ENCODE assay signal across 20 cellular contexts in genomic region chr4:26369132-26370036, GRCh38. TPM values are rescaled to one million over a fixed set of nuclear protein-coding genes. Genes with fewer than 3 reads are reported as not detected.
DNase-seq lines count a peak whose midpoint lies in the region; ATAC-seq and TF ChIP-seq lines count a peak whose summit lies in the region.
"Had no signal": no experiment of that assay in that cellular context is flagged by ENCODE, and none has a peak within 500 bp of the region (broad histone marks: within the 10 kb centered on the region; RNA-seq: fewer than 3 reads in every experiment).

No MANE protein-coding gene starts in this region.

- in situ Hi-C loops in astrocyte of the spinal cord (cut with HindIII; ENCODE audit: low sequenced_read_pairs) = no loop called here

- no peak overlapping the region for H3K4me3 ChIP-seq in astrocyte of the spinal cord (ENCODE audit: low read depth, low read length)
- H3K4me3 ChIP-seq: adrenal gland, esophagus squamous epithelium, GM23248, thyroid gland had no signal

- peak overlapping the region; percentile 76 for H3K27ac ChIP-seq in substantia nigra (ENCODE audit: low read depth, low read length, poor library complexity, severe bottlenecking)
- H3K27ac ChIP-seq: adrenal gland, esophagus squamous epithelium, GM23248, thyroid gland had no signal

- ATAC-seq in activated CD4-positive, CD25-positive, alpha-beta regulatory T cell treated with anti-CD3 and anti-CD28 coated beads, Interleukin-2, amount 50 U/mL, for 24 hours = peak; percentile 47 to 58
- ATAC-seq in GM19463 (IDR thresholded peaks at IDR 0.05; ENCODE audit: unreplicated experiment) = no peak
- ATAC-seq: Right ventricle myocardium inferior had no signal

- no peak for DNase-seq in activated CD4-positive, CD25-positive, alpha-beta regulatory T cell treated with anti-CD3 and anti-CD28 coated beads, Interleukin-2, amount 50 U/mL, for 72 hours
- DNase-seq in astrocyte of the spinal cord (ENCODE audit: low read depth, low spot score) (peak; percentile 29), medulla oblongata (ENCODE audit: extremely low spot score) (peak; percentile 49), substantia nigra (lab: John Stamatoyannopoulos, UW) (no peak), cerebellum (ENCODE audit: low spot score) (no peak), GM19240 (ENCODE audit: insufficient read length, low spot score) (no peak)
- DNase-seq: 8988T; activated CD4-positive, alpha-beta T cell treated with anti-CD3 and anti-CD28 coated beads, Interleukin-2, amount 10 ng/mL, durations not matched to agents 7 days and 5 days; activated T-cell treated with anti-CD3 and anti-CD28 coated beads, Interleukin-2, amount 50 U/mL, for 1 hour; adrenal gland; dermis blood vessel endothelial cell; DMS79 treated with DMSO at 0.1 percent for 48 hours; esophagus squamous epithelium; GM23248; NCI-H187; NCI-H446 treated with DMSO at 0.1 percent for 48 hours; thyroid gland had no signal

- no peak for TF ChIP-seq CTCF in astrocyte of the spinal cord (IDR thresholded peaks at IDR 0.05; ENCODE audit: low read depth, low read length)

RNA-seq across cellular contexts. Expression of gene RBPJ, which starts 48.6 kb away (rescaled TPM):
- 89.9 TPM for total RNA-seq in cerebellum

Comparison
In these comparisons a context has a peak if more than half of its experiments do, and no peak if none do; other contexts are left out.
1. DNase-seq: peak in astrocyte of the spinal cord (single experiment) and medulla oblongata (single experiment); none in activated CD4-positive, CD25-positive, alpha-beta regulatory T cell treated with anti-CD3 and anti-CD28 coated beads, Interleukin-2, amount 50 U/mL, for 72 hours (single experiment), substantia nigra (0 of 49), cerebellum (single experiment) and GM19240 (single experiment).